28 cellular contexts compared by ENCODE assay signal in genomic region chr15:28013480-28013879, GRCh38.
"Had no signal": no experiment of that assay in that cellular context is flagged by ENCODE, and none has a peak within 500 bp of the region (broad histone marks: within the 10 kb centered on the region; RNA-seq: fewer than 3 reads in every experiment).

No MANE protein-coding gene starts in this region.

- H3K4me1 Mint-ChIP-seq: naive thymus-derived CD8-positive, alpha-beta T cell; stimulated activated effector memory CD8-positive, alpha-beta T cell treated with anti-CD3 and anti-CD28 coated beads, Interleukin-12 subunit alpha, Interleukin-12 subunit beta, amount 100 ng/mL, for 72 hours had no signal

- H3K4me3 Mint-ChIP-seq: naive B cell; naive thymus-derived CD8-positive, alpha-beta T cell; natural killer cell treated with Interleukin-12 subunit alpha and Interleukin-12 subunit beta and Interleukin-15 and Interleukin-18, amount 100 ng/mL, for 72 hours; nephron progenitor cell; neural crest cell; stimulated activated effector memory CD8-positive, alpha-beta T cell treated with anti-CD3 and anti-CD28 coated beads, Interleukin-12 subunit alpha, Interleukin-12 subunit beta, amount 100 ng/mL, for 72 hours; stimulated activated naive B cell treated with anti-CD40 and anti-IgM and Interleukin-4, amounts not matched to agents 10 μg/mL and 1 μg/mL and 100 μg/mL, for 72 hours; stimulated activated naive CD8-positive, alpha-beta T cell treated with anti-CD3 and anti-CD28 coated beads, Interleukin-15, Interleukin-2, amounts not matched to agents 100 ng/mL and 50 ng/mL, for 24 hours; type B pancreatic cell had no signal

- H3K27me3 Mint-ChIP-seq: naive B cell; natural killer cell treated with Interleukin-12 subunit alpha and Interleukin-12 subunit beta and Interleukin-15 and Interleukin-18, amount 100 ng/mL, for 72 hours; progenitor cell of endocrine pancreas; stimulated activated naive CD8-positive, alpha-beta T cell treated with anti-CD3 and anti-CD28 coated beads, Interleukin-15, Interleukin-2, amounts not matched to agents 100 ng/mL and 50 ng/mL, for 24 hours; type B pancreatic cell had no signal

- H3K9ac ChIP-seq: parathyroid adenoma had no signal

- H3K4me1 ChIP-seq: parathyroid adenoma, psoas muscle, right lobe of liver, sigmoid colon, stomach, thyroid gland, transverse colon, upper lobe of right lung, vagina had no signal

- H3K36me3 Mint-ChIP-seq: naive B cell; naive thymus-derived CD8-positive, alpha-beta T cell; natural killer cell treated with Interleukin-12 subunit alpha and Interleukin-12 subunit beta and Interleukin-15 and Interleukin-18, amount 100 ng/mL, for 72 hours; stimulated activated effector memory CD8-positive, alpha-beta T cell treated with anti-CD3 and anti-CD28 coated beads, Interleukin-12 subunit alpha, Interleukin-12 subunit beta, amount 100 ng/mL, for 72 hours; stimulated activated naive B cell treated with anti-CD40 and anti-IgM and Interleukin-4, amounts not matched to agents 10 μg/mL and 1 μg/mL and 100 μg/mL, for 72 hours; type B pancreatic cell had no signal

- H3K27ac Mint-ChIP-seq: naive B cell; naive thymus-derived CD8-positive, alpha-beta T cell; natural killer cell treated with Interleukin-12 subunit alpha and Interleukin-12 subunit beta and Interleukin-15 and Interleukin-18, amount 100 ng/mL, for 72 hours; nephron progenitor cell; progenitor cell of endocrine pancreas; stimulated activated effector memory CD8-positive, alpha-beta T cell treated with anti-CD3 and anti-CD28 coated beads, Interleukin-12 subunit alpha, Interleukin-12 subunit beta, amount 100 ng/mL, for 72 hours; stimulated activated naive B cell treated with anti-CD40 and anti-IgM and Interleukin-4, amounts not matched to agents 10 μg/mL and 1 μg/mL and 100 μg/mL, for 72 hours; stimulated activated naive CD8-positive, alpha-beta T cell treated with anti-CD3 and anti-CD28 coated beads, Interleukin-15, Interleukin-2, amounts not matched to agents 100 ng/mL and 50 ng/mL, for 24 hours; type B pancreatic cell had no signal

- H3K27me3 ChIP-seq: ovary, right lobe of liver, sigmoid colon, stomach, thyroid gland, transverse colon, upper lobe of right lung, vagina had no signal

- H3K79me2 ChIP-seq: parathyroid adenoma had no signal

- ATAC-seq: naive thymus-derived CD8-positive, alpha-beta T cell; psoas muscle; right cardiac atrium; right lobe of liver; stimulated activated effector memory CD8-positive, alpha-beta T cell treated with anti-CD3 and anti-CD28 coated beads, Interleukin-12 subunit alpha, Interleukin-12 subunit beta, amount 100 ng/mL, for 72 hours; stimulated activated naive B cell treated with anti-CD40 and anti-IgM and Interleukin-4, amounts not matched to agents 10 μg/mL and 1 μg/mL and 100 μg/mL, for 72 hours; upper lobe of right lung had no signal

- DNase-seq: naive B cell; naive thymus-derived CD8-positive, alpha-beta T cell; nephron progenitor cell; ovary; psoas muscle; right cardiac atrium; right lobe of liver; sigmoid colon; small intestine; stimulated activated CD4-positive, alpha-beta T cell treated with anti-CD3 and anti-CD28 coated beads, Interleukin-15, amount 100 ng/mL, for 24 hours; stimulated activated CD4-positive, alpha-beta T cell treated with anti-CD3 and anti-CD28 coated beads, Interleukin-2, amount 100 ng/mL, for 24 hours; stimulated activated CD4-positive, alpha-beta T cell treated with anti-CD3 and anti-CD28 coated beads, Interleukin-2, amount 100 ng/mL, for 48 hours; stimulated activated CD4-positive, alpha-beta T cell treated with anti-CD3 and anti-CD28 coated beads, Interleukin-4, amount 100 ng/mL, for 24 hours; stimulated activated naive B cell treated with anti-CD40 and anti-IgM and Interleukin-4, amounts not matched to agents 10 μg/mL and 1 μg/mL and 100 μg/mL, for 72 hours; stimulated activated naive CD4-positive, alpha-beta T cell treated with Interleukin-2 at 50 U/mL for 16 hours; stomach; thyroid gland; transverse colon; upper lobe of right lung had no signal

- H3K36me3 ChIP-seq: ovary, right lobe of liver, sigmoid colon, stomach, thoracic aorta, thyroid gland, transverse colon, upper lobe of right lung, vagina had no signal

- H2AFZ ChIP-seq: parathyroid adenoma had no signal

- H3K27ac ChIP-seq: ovary, parathyroid adenoma, psoas muscle, right lobe of liver, sigmoid colon, stomach, thoracic aorta, thyroid gland, transverse colon, upper lobe of right lung, vagina had no signal

- FAIRE-seq: small intestine had no signal

- H3K4me3 ChIP-seq: ovary, psoas muscle, right lobe of liver, sigmoid colon, stomach, thoracic aorta, thyroid gland, transverse colon, upper lobe of right lung, vagina had no signal

- H3K9me3 Mint-ChIP-seq: natural killer cell treated with Interleukin-12 subunit alpha and Interleukin-12 subunit beta and Interleukin-15 and Interleukin-18, amount 100 ng/mL, for 72 hours; stimulated activated effector memory CD8-positive, alpha-beta T cell treated with anti-CD3 and anti-CD28 coated beads, Interleukin-12 subunit alpha, Interleukin-12 subunit beta, amount 100 ng/mL, for 72 hours; stimulated activated naive CD8-positive, alpha-beta T cell treated with anti-CD3 and anti-CD28 coated beads, Interleukin-15, Interleukin-2, amounts not matched to agents 100 ng/mL and 50 ng/mL, for 24 hours had no signal

- H3K9me3 ChIP-seq: ovary, right lobe of liver, thyroid gland, upper lobe of right lung, vagina had no signal
